Comparison of ENCODE assay signal across 15 cellular contexts in the genomic region with DNA sequence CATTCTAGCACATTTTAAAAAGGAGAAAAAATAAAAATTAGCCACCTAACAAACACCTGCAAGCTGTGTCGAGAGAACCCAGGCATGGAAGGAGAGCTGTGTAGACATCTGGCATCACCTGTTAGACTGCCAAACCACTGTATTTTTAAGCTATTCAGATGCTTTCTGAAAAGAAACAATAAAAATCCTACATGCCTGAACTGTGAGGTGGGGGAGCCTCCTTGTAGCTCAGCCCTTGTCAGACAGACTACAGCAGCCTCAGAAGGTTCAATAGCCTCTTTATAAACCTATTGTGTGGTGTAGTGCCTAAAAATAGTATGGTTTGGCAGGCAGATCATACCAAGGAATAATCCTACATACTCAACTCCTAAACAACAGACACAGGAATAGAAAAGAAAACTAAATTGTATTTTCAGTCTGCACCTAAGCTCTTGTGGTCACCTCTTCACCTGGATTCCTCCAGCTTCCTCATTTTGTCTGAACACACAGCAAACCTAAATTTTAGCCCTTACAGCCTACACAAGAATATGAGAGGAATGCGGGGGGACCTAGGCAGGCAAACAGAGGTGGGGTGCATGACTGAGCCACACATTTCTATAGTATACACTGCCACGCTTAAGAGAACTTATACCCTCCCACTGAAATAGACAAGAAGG.
"Had no signal": no experiment of that assay in that cellular context is flagged by ENCODE, and none has a peak within 500 bp of the region (broad histone marks: within the 10 kb centered on the region; RNA-seq: fewer than 3 reads in every experiment).

No MANE protein-coding gene starts in this region.

- H3K4me3 ChIP-seq: adrenal gland, cardiac muscle cell, dorsolateral prefrontal cortex, thoracic aorta, upper lobe of right lung had no signal

- H3K27me3 ChIP-seq: adrenal gland, cardiac muscle cell, dorsolateral prefrontal cortex, upper lobe of right lung had no signal

- H3K4me1 ChIP-seq: adrenal gland had no signal

- ATAC-seq: activated CD4-positive, alpha-beta T cell treated with anti-CD3 and anti-CD28 coated beads for 36 hours; esophagus mucosa; left lobe of liver; stimulated activated effector memory CD8-positive, alpha-beta T cell treated with anti-CD3 and anti-CD28 coated beads, Interleukin-12 subunit alpha, Interleukin-12 subunit beta, amount 100 ng/mL, for 72 hours; upper lobe of right lung had no signal

- H3K27ac ChIP-seq: adrenal gland, cardiac muscle cell, dorsolateral prefrontal cortex, thoracic aorta, upper lobe of right lung had no signal

- H3K9me3 ChIP-seq: adrenal gland, thoracic aorta, upper lobe of right lung had no signal

- H3K36me3 ChIP-seq: adrenal gland, cardiac muscle cell, thoracic aorta, upper lobe of right lung had no signal

- DNase-seq: activated CD4-positive, alpha-beta memory T cell treated with anti-CD3 and anti-CD28 coated beads for 36 hours; activated CD4-positive, alpha-beta T cell treated with anti-CD3 and anti-CD28 coated beads for 36 hours; activated effector memory CD4-positive, alpha-beta T cell treated with anti-CD3 and anti-CD28 coated beads, Interleukin-2, amount 50 U/mL, for 16 hours; activated T-cell treated with anti-CD3 and anti-CD28 coated beads, Interleukin-2, amount 50 U/mL, for 48 hours; adrenal gland; dorsolateral prefrontal cortex; hippocampal formation; nephron progenitor cell; T-helper 2 cell; upper lobe of right lung had no signal
